ENCODE assay signal across 14 cellular contexts in the genomic region with DNA sequence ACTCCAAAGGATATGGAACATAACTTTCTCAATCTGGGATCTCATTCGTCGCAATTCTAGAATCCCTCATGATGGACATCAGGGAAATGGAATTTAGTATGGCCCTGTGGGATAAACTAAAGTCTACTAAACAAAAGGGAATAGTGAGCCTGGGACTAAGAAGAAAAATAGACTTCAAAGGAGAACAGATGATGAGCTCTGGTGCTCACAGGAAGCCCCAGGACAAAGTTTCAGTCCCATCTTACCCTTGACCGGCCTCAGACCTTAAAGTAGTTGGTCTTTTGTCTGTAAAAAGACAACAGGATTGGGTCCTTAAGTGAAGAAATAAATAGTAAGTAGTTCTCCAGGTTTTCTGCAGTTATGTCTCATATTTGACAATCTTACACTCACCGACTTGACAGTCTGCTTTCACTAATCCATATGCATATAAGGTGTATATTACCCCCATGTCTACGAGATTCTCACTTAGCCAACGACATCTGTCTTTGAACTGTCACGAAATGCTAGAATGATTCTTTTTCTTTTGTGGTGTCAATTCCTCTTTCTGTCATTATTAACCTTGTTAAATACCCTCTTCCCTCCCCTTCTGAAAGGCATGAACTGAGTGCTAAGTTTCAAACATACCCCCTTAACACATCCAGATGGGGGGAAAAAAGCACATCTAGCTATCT. TPM values are rescaled to one million over a fixed set of nuclear protein-coding genes. Genes with fewer than 3 reads are reported as not detected.
DNase-seq lines count a peak whose midpoint lies in the region; ATAC-seq and TF ChIP-seq lines count a peak whose summit lies in the region.
"Had no signal": no experiment of that assay in that cellular context is flagged by ENCODE, and none has a peak within 500 bp of the region (broad histone marks: within the 10 kb centered on the region; RNA-seq: fewer than 3 reads in every experiment).

No MANE protein-coding gene starts in this region.

- ATAC-seq in GM18502 (IDR thresholded peaks at IDR 0.05; ENCODE audit: poor library complexity, unreplicated experiment), result peak; percentile 63
- peak; percentile 71 for ATAC-seq in GM19438 (IDR thresholded peaks at IDR 0.05; ENCODE audit: low read depth, unreplicated experiment)
- peak; percentile 80 for ATAC-seq in HG02852 (IDR thresholded peaks at IDR 0.05; ENCODE audit: unreplicated experiment)
- ATAC-seq in HG03521 (IDR thresholded peaks at IDR 0.05; ENCODE audit: unreplicated experiment), result peak; percentile 60

- H3K27ac ChIP-seq in transverse colon, result no peak overlapping the region
- H3K27ac ChIP-seq: breast epithelium, KMS-11, thyroid gland had no signal

- no peak for DNase-seq in activated CD4-positive, alpha-beta memory T cell treated with anti-CD3 and anti-CD28 coated beads for 36 hours
- no peak for DNase-seq in transverse colon
- no peak for DNase-seq in inferior parietal cortex (ENCODE audit: extremely low spot score)
- DNase-seq in stimulated activated naive CD4-positive, alpha-beta T cell (lab: John Stamatoyannopoulos, UW), result no peak
- DNase-seq: H7, NCI-H2171, thyroid gland had no signal

- no peak for TF ChIP-seq CTCF in transverse colon (IDR thresholded peaks at IDR 0.05)

- peaks cover 26% of the 10 kb centered on the region for H3K4me1 Mint-ChIP-seq in activated CD4-positive, alpha-beta memory T cell treated with anti-CD3 and anti-CD28 coated beads for 36 hours (ENCODE audit: low read depth)

- CTCF ChIA-PET in activated CD4-positive, alpha-beta memory T cell treated with anti-CD3 and anti-CD28 coated beads for 36 hours (lab: Charles Lee), result interaction anchor here (0.6 to 1.0 kb wide), 4 partner anchors 11 to 124 kb away, joined by 3 to 4 read pairs (median 3); no protein-coding TSS in a partner anchor

- intact Hi-C loops in activated CD4-positive, alpha-beta memory T cell treated with anti-CD3 and anti-CD28 coated beads for 36 hours (cut with micrococcal nuclease), result loop anchor here (1.0 kb wide), 1 partner anchor 9 kb away; no protein-coding TSS in a partner anchor
- intact Hi-C loops in transverse colon (cut with DNase I; ENCODE audit: low total_unique reads), result no loop called here

- no peak overlapping the region for H3K27ac Mint-ChIP-seq in activated CD4-positive, alpha-beta memory T cell treated with anti-CD3 and anti-CD28 coated beads for 36 hours

- no peak overlapping the region for H3K4me3 Mint-ChIP-seq in activated CD4-positive, alpha-beta memory T cell treated with anti-CD3 and anti-CD28 coated beads for 36 hours

- H3K27me3 Mint-ChIP-seq in activated CD4-positive, alpha-beta memory T cell treated with anti-CD3 and anti-CD28 coated beads for 36 hours, result peaks cover 1% of the 10 kb centered on the region

- POLR2A ChIA-PET in activated CD4-positive, alpha-beta memory T cell treated with anti-CD3 and anti-CD28 coated beads for 36 hours (lab: Charles Lee), result interaction anchor here (0.6 kb wide), 1 partner anchor 12 kb away, joined by 3 read pairs; no protein-coding TSS in a partner anchor

- H3K36me3 Mint-ChIP-seq in activated CD4-positive, alpha-beta memory T cell treated with anti-CD3 and anti-CD28 coated beads for 36 hours, result no peaks in the 10 kb centered on the region

- no peak for TF ChIP-seq EP300 in transverse colon (IDR thresholded peaks at IDR 0.05; ENCODE audit: low read depth)

- H3K36me3 ChIP-seq in transverse colon, result no peaks in the 10 kb centered on the region
- H3K36me3 ChIP-seq: breast epithelium, thyroid gland had no signal

- 71 to 90% methylated on average over 7 of the region's 7 CpGs for WGBS in transverse colon (ENCODE audit: low coverage in 1 of 2), 2 donors

- no peaks in the 10 kb centered on the region for H3K9me3 ChIP-seq in transverse colon
- H3K9me3 ChIP-seq: breast epithelium, thyroid gland had no signal

- no peaks in the 10 kb centered on the region for H3K9me3 Mint-ChIP-seq in activated CD4-positive, alpha-beta memory T cell treated with anti-CD3 and anti-CD28 coated beads for 36 hours

- in situ Hi-C loops in transverse colon (cut with MboI; ENCODE audit: low pct_ligation_motif_present in 1 of 4, low pct_unique_long_range_greater_than_20kb in 1 of 4, low sequenced_read_pairs in 3 of 4), result no loop called here

- H3K4me1 ChIP-seq in transverse colon, result no peaks in the 10 kb centered on the region
- H3K4me1 ChIP-seq: breast epithelium, thyroid gland had no signal

- no peak overlapping the region for H3K4me3 ChIP-seq in transverse colon
- H3K4me3 ChIP-seq: breast epithelium, thyroid gland had no signal

- no peak for TF ChIP-seq POLR2A in transverse colon (IDR thresholded peaks at IDR 0.05)

- H3K27me3 ChIP-seq in transverse colon, result no peaks in the 10 kb centered on the region
- H3K27me3 ChIP-seq: thyroid gland had no signal

RNA-seq across cellular contexts. Expression of gene IKZF1, which starts 10.9 kb away (rescaled TPM):
- 100 to 1,000 TPM; 207 to 216 TPM for total RNA-seq in activated CD4-positive, alpha-beta memory T cell treated with anti-CD3 and anti-CD28 coated beads for 36 hours
- total RNA-seq in transverse colon, result 100 to 1,000 TPM in 1 of 4 donors, 10 to 100 TPM in 1, 1 to 10 TPM in 2; 9.2 to 116 (median 29.1) TPM
- total RNA-seq: epithelial cell of proximal tubule had no signal
